In the genomic region with DNA sequence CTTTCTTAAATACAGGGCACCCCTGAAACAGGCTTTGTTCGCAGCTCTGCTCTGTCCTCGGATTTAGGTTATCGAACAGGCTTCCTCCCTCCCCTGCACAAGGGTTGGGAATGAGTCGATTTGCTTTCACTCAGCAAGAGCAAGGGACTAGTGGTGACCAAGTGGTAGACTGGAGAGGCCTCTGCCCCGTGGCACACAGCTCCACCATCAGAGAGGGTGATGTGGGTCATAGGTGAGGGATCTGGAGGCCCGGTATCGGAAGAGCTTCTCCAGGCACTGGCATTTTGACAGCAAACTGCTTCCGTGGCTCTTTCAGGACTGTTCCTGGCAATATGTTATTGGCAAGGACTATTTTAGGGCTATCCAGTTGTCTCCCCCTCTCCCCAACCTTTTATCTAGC, we compare ENCODE assay signal across 13 cellular contexts. TPM values are rescaled to one million over a fixed set of nuclear protein-coding genes. Genes with fewer than 3 reads are reported as not detected.
DNase-seq lines count a peak whose midpoint lies in the region; ATAC-seq and TF ChIP-seq lines count a peak whose summit lies in the region.
"Had no signal": no experiment of that assay in that cellular context is flagged by ENCODE, and none has a peak within 500 bp of the region (broad histone marks: within the 10 kb centered on the region; RNA-seq: fewer than 3 reads in every experiment).

No MANE protein-coding gene starts in this region.

- H3K9me3 Mint-ChIP-seq in Calu3 (ENCODE audit: low read depth, unreplicated experiment) (no peaks in the 10 kb centered on the region), progenitor cell of endocrine pancreas (ENCODE audit: low read depth) (no peaks in the 10 kb centered on the region)
- no peaks in the 10 kb centered on the region for H3K9me3 Mint-ChIP-seq in activated CD4-positive, alpha-beta T cell treated with anti-CD3 and anti-CD28 coated beads, Interleukin-2, amount 10 ng/mL, durations not matched to agents 7 days and 5 days
- H3K9me3 Mint-ChIP-seq: activated naive CD4-positive, alpha-beta T cell treated with anti-CD3 and anti-CD28 coated beads, Interleukin-2, amount 50 U/mL, for 72 hours had no signal

- H3K36me3 Mint-ChIP-seq in Calu3 (ENCODE audit: insufficient read depth, unreplicated experiment) (peaks cover 67% of the 10 kb centered on the region), T-helper 17 cell (ENCODE audit: low read depth) (peaks cover 4% of the 10 kb centered on the region), progenitor cell of endocrine pancreas (ENCODE audit: insufficient read depth) (peaks cover 26% of the 10 kb centered on the region)
- H3K36me3 Mint-ChIP-seq in activated CD4-positive, alpha-beta T cell treated with anti-CD3 and anti-CD28 coated beads, Interleukin-2, amount 10 ng/mL, durations not matched to agents 7 days and 5 days (ENCODE audit: low read depth), result peaks cover 1% of the 10 kb centered on the region

- CTCF ChIA-PET in Calu3 (lab: Charles Lee), result interaction anchor here (0.6 to 4.3 kb wide), 19 partner anchors 8 to 128 kb away, joined by 3 to 47 read pairs (median 4); a partner anchor contains a TSS
- CTCF ChIA-PET in activated CD4-positive, alpha-beta T cell treated with anti-CD3 and anti-CD28 coated beads, Interleukin-2, amount 10 ng/mL, durations not matched to agents 7 days and 5 days (lab: Charles Lee), result no interaction called here

- DNase-seq in Calu3 (no peak), T-helper 17 cell (no peak), kidney tubule cell (ENCODE audit: low spot score) (peak; percentile 10), progenitor cell of endocrine pancreas (ENCODE audit: low spot score, unreplicated experiment) (no peak), ecto neural progenitor cell (ENCODE audit: low spot score) (no peak), MV-4-11 (lab: John Stamatoyannopoulos, UW) (no peak)
- no peak for DNase-seq in activated CD4-positive, alpha-beta T cell treated with anti-CD3 and anti-CD28 coated beads, Interleukin-2, amount 10 ng/mL, durations not matched to agents 7 days and 5 days
- DNase-seq: activated CD4-positive, alpha-beta T cell treated with anti-CD3 and anti-CD28 coated beads for 4 hours; hippocampal formation; NCI-H1105 treated with DMSO at 0.1 percent for 48 hours; SHP77 treated with DMSO at 0.1 percent for 48 hours had no signal

- POLR2A ChIA-PET in activated CD4-positive, alpha-beta T cell treated with anti-CD3 and anti-CD28 coated beads, Interleukin-2, amount 10 ng/mL, durations not matched to agents 7 days and 5 days (lab: Charles Lee), result no interaction called here

- ATAC-seq in T-helper 17 cell (no peak), GM19328 (IDR thresholded peaks at IDR 0.05; ENCODE audit: unreplicated experiment) (no peak)
- ATAC-seq: activated naive CD4-positive, alpha-beta T cell treated with anti-CD3 and anti-CD28 coated beads, Interleukin-2, amount 50 U/mL, for 72 hours had no signal

- H3K4me1 Mint-ChIP-seq in Calu3 (ENCODE audit: low read depth, unreplicated experiment) (peaks cover 44% of the 10 kb centered on the region), T-helper 17 cell (peaks cover 2% of the 10 kb centered on the region), progenitor cell of endocrine pancreas (ENCODE audit: low read depth) (peaks cover 48% of the 10 kb centered on the region)
- no peaks in the 10 kb centered on the region for H3K4me1 Mint-ChIP-seq in activated CD4-positive, alpha-beta T cell treated with anti-CD3 and anti-CD28 coated beads, Interleukin-2, amount 10 ng/mL, durations not matched to agents 7 days and 5 days

- H3K27ac Mint-ChIP-seq in Calu3 (ENCODE audit: unreplicated experiment) (peak overlapping the region; percentile 89), T-helper 17 cell (peak overlapping the region; percentile 21), progenitor cell of endocrine pancreas (peak overlapping the region; percentile 98)
- no peak overlapping the region for H3K27ac Mint-ChIP-seq in activated CD4-positive, alpha-beta T cell treated with anti-CD3 and anti-CD28 coated beads, Interleukin-2, amount 10 ng/mL, durations not matched to agents 7 days and 5 days

- no TSS peak for BruUV-seq in Calu3 (replicated peaks; lab: Mats Ljungman, UMichigan)

- no peak for TF ChIP-seq CTCF in Calu3 (IDR thresholded peaks at IDR 0.05; ENCODE audit: unreplicated experiment)
- no peak for TF ChIP-seq CTCF in progenitor cell of endocrine pancreas (IDR thresholded peaks at IDR 0.05; ENCODE audit: unreplicated experiment)

- no peaks in the 10 kb centered on the region for H3K9me3 ChIP-seq in T-helper 17 cell (ENCODE audit: control insufficient read depth, low read length, poor library complexity, severe bottlenecking)

- H3K27me3 Mint-ChIP-seq in Calu3 (ENCODE audit: unreplicated experiment) (no peaks in the 10 kb centered on the region), T-helper 17 cell (no peaks in the 10 kb centered on the region), progenitor cell of endocrine pancreas (no peaks in the 10 kb centered on the region)
- no peaks in the 10 kb centered on the region for H3K27me3 Mint-ChIP-seq in activated CD4-positive, alpha-beta T cell treated with anti-CD3 and anti-CD28 coated beads, Interleukin-2, amount 10 ng/mL, durations not matched to agents 7 days and 5 days

- peak overlapping the region; percentile 92 for H3K4me3 Mint-ChIP-seq in Calu3 (ENCODE audit: low read depth, unreplicated experiment)
- H3K4me3 Mint-ChIP-seq in T-helper 17 cell, result no peak overlapping the region
- H3K4me3 Mint-ChIP-seq in progenitor cell of endocrine pancreas (ENCODE audit: low read depth), result peak overlapping the region; percentile 79
- no peak overlapping the region for H3K4me3 Mint-ChIP-seq in activated CD4-positive, alpha-beta T cell treated with anti-CD3 and anti-CD28 coated beads, Interleukin-2, amount 10 ng/mL, durations not matched to agents 7 days and 5 days

- intact Hi-C loops in Calu3 (cut with micrococcal nuclease; ENCODE audit: unreplicated experiment), result no loop called here

RNA-seq across cellular contexts. Expression of a gene that starts 3.1 kb away (rescaled TPM):
- total RNA-seq in Calu3 (2022), result 830 and 907 TPM in 2 replicates
- total RNA-seq in T-helper 17 cell, result 1 to 10 TPM; 1.6 to 2.0 TPM
- total RNA-seq in progenitor cell of endocrine pancreas, result 71.9 and 74.3 TPM in 2 replicates
- total RNA-seq in activated CD4-positive, alpha-beta T cell treated with anti-CD3 and anti-CD28 coated beads, Interleukin-2, amount 10 ng/mL, durations not matched to agents 7 days and 5 days, result under 1 TPM; 0.22 to 0.56 TPM

RNA-seq across cellular contexts. Expression of a gene that starts 24.8 kb away (rescaled TPM):
- total RNA-seq in Calu3 (2022), result 86.1 and 91.6 TPM in 2 replicates
- 10 to 100 TPM; 21.4 to 28.6 TPM for total RNA-seq in T-helper 17 cell
- total RNA-seq in progenitor cell of endocrine pancreas, result 54.7 and 59.5 TPM in 2 replicates
- 10 to 100 TPM; 31.0 to 32.8 TPM for total RNA-seq in activated CD4-positive, alpha-beta T cell treated with anti-CD3 and anti-CD28 coated beads, Interleukin-2, amount 10 ng/mL, durations not matched to agents 7 days and 5 days

RNA-seq across cellular contexts. Expression of a gene that starts 52.0 kb away (rescaled TPM):
- 78.5 and 85.3 TPM in 2 replicates for total RNA-seq in Calu3 (2022)
- 10 to 100 TPM; 36.8 to 48.4 TPM for total RNA-seq in T-helper 17 cell
- total RNA-seq in progenitor cell of endocrine pancreas, result 43.5 and 49.5 TPM in 2 replicates
- total RNA-seq in activated CD4-positive, alpha-beta T cell treated with anti-CD3 and anti-CD28 coated beads, Interleukin-2, amount 10 ng/mL, durations not matched to agents 7 days and 5 days, result 10 to 100 TPM; 42.8 to 45.1 TPM

Comparison
In these comparisons a context has a peak if more than half of its experiments do, and no peak if none do; other contexts are left out.
1. H3K4me3 Mint-ChIP-seq: peak in Calu3 (single experiment) and progenitor cell of endocrine pancreas (single experiment); none in T-helper 17 cell (single experiment) and activated CD4-positive, alpha-beta T cell treated with anti-CD3 and anti-CD28 coated beads, Interleukin-2, amount 10 ng/mL, durations not matched to agents 7 days and 5 days (single experiment).
2. RNA of a gene that starts 3.1 kb away (total RNA-seq): 830 to 907 TPM in Calu3 and 71.9 to 74.3 TPM in progenitor cell of endocrine pancreas; 1.6 to 2.0 TPM in T-helper 17 cell and 0.22 to 0.56 TPM in activated CD4-positive, alpha-beta T cell treated with anti-CD3 and anti-CD28 coated beads, Interleukin-2, amount 10 ng/mL, durations not matched to agents 7 days and 5 days; every median in the first group is over 10 times any median in the second.